In the genomic region with DNA sequence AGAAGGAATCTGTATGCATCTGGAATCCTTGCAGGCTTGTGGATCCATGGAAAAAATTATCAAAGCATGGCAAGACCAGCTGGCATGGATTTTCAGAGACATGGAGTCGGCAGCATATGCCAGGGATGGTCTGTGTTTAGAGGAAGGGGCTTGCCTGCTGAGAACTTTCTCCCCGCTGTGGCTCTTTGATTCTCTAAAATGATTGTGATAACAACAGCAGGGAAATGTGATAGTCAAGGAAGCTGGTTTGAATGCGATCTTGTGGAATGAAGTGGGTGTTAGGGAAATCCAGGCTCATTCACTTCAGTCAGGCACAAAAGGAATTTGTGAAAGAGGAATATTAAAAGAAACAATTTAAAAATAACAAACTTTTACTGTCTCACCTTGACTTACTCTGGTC, we compare ENCODE assay signal across 1 cellular context.
TF ChIP-seq lines count a peak whose summit lies in the region.

No MANE protein-coding gene starts in this region.

TF ChIP-seq in GM23338, 12 proteins besides CTCF, POLR2A, EP300 and RAD21 (continued from another document):
- TF ChIP-seq, protein P1, sequence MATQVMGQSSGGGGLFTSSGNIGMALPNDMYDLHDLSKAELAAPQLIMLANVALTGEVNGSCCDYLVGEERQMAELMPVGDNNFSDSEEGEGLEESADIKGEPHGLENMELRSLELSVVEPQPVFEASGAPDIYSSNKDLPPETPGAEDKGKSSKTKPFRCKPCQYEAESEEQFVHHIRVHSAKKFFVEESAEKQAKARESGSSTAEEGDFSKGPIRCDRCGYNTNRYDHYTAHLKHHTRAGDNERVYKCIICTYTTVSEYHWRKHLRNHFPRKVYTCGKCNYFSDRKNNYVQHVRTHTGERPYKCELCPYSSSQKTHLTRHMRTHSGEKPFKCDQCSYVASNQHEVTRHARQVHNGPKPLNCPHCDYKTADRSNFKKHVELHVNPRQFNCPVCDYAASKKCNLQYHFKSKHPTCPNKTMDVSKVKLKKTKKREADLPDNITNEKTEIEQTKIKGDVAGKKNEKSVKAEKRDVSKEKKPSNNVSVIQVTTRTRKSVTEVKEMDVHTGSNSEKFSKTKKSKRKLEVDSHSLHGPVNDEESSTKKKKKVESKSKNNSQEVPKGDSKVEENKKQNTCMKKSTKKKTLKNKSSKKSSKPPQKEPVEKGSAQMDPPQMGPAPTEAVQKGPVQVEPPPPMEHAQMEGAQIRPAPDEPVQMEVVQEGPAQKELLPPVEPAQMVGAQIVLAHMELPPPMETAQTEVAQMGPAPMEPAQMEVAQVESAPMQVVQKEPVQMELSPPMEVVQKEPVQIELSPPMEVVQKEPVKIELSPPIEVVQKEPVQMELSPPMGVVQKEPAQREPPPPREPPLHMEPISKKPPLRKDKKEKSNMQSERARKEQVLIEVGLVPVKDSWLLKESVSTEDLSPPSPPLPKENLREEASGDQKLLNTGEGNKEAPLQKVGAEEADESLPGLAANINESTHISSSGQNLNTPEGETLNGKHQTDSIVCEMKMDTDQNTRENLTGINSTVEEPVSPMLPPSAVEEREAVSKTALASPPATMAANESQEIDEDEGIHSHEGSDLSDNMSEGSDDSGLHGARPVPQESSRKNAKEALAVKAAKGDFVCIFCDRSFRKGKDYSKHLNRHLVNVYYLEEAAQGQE (IDR thresholded peaks at IDR 0.05; ENCODE audit: unreplicated experiment) = no peak
- TF ChIP-seq CREB1 (CRISPR knock-in tag; IDR thresholded peaks at IDR 0.05; ENCODE audit: low read depth) = no peak
- no peak for TF ChIP-seq ZNF331 (CRISPR knock-in tag; IDR thresholded peaks at IDR 0.05; ENCODE audit: low read depth)
- no peak for TF ChIP-seq POLR2AphosphoS5 (IDR thresholded peaks at IDR 0.05; ENCODE audit: low read depth)
- no peak for TF ChIP-seq JUNB (IDR thresholded peaks at IDR 0.05; ENCODE audit: unreplicated experiment)
- TF ChIP-seq EZH2phosphoT487 (IDR thresholded peaks at IDR 0.05; ENCODE audit: unreplicated experiment) = no peak
- TF ChIP-seq NANOG (IDR thresholded peaks at IDR 0.05; ENCODE audit: borderline replicate concordance) = no peak
- TF ChIP-seq EZH2 (IDR thresholded peaks at IDR 0.05; ENCODE audit: low read depth, unreplicated experiment) = no peak
- TF ChIP-seq, protein P2, sequence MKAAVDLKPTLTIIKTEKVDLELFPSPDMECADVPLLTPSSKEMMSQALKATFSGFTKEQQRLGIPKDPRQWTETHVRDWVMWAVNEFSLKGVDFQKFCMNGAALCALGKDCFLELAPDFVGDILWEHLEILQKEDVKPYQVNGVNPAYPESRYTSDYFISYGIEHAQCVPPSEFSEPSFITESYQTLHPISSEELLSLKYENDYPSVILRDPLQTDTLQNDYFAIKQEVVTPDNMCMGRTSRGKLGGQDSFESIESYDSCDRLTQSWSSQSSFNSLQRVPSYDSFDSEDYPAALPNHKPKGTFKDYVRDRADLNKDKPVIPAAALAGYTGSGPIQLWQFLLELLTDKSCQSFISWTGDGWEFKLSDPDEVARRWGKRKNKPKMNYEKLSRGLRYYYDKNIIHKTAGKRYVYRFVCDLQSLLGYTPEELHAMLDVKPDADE (IDR thresholded peaks at IDR 0.05) = no peak
- TF ChIP-seq, protein P3, sequence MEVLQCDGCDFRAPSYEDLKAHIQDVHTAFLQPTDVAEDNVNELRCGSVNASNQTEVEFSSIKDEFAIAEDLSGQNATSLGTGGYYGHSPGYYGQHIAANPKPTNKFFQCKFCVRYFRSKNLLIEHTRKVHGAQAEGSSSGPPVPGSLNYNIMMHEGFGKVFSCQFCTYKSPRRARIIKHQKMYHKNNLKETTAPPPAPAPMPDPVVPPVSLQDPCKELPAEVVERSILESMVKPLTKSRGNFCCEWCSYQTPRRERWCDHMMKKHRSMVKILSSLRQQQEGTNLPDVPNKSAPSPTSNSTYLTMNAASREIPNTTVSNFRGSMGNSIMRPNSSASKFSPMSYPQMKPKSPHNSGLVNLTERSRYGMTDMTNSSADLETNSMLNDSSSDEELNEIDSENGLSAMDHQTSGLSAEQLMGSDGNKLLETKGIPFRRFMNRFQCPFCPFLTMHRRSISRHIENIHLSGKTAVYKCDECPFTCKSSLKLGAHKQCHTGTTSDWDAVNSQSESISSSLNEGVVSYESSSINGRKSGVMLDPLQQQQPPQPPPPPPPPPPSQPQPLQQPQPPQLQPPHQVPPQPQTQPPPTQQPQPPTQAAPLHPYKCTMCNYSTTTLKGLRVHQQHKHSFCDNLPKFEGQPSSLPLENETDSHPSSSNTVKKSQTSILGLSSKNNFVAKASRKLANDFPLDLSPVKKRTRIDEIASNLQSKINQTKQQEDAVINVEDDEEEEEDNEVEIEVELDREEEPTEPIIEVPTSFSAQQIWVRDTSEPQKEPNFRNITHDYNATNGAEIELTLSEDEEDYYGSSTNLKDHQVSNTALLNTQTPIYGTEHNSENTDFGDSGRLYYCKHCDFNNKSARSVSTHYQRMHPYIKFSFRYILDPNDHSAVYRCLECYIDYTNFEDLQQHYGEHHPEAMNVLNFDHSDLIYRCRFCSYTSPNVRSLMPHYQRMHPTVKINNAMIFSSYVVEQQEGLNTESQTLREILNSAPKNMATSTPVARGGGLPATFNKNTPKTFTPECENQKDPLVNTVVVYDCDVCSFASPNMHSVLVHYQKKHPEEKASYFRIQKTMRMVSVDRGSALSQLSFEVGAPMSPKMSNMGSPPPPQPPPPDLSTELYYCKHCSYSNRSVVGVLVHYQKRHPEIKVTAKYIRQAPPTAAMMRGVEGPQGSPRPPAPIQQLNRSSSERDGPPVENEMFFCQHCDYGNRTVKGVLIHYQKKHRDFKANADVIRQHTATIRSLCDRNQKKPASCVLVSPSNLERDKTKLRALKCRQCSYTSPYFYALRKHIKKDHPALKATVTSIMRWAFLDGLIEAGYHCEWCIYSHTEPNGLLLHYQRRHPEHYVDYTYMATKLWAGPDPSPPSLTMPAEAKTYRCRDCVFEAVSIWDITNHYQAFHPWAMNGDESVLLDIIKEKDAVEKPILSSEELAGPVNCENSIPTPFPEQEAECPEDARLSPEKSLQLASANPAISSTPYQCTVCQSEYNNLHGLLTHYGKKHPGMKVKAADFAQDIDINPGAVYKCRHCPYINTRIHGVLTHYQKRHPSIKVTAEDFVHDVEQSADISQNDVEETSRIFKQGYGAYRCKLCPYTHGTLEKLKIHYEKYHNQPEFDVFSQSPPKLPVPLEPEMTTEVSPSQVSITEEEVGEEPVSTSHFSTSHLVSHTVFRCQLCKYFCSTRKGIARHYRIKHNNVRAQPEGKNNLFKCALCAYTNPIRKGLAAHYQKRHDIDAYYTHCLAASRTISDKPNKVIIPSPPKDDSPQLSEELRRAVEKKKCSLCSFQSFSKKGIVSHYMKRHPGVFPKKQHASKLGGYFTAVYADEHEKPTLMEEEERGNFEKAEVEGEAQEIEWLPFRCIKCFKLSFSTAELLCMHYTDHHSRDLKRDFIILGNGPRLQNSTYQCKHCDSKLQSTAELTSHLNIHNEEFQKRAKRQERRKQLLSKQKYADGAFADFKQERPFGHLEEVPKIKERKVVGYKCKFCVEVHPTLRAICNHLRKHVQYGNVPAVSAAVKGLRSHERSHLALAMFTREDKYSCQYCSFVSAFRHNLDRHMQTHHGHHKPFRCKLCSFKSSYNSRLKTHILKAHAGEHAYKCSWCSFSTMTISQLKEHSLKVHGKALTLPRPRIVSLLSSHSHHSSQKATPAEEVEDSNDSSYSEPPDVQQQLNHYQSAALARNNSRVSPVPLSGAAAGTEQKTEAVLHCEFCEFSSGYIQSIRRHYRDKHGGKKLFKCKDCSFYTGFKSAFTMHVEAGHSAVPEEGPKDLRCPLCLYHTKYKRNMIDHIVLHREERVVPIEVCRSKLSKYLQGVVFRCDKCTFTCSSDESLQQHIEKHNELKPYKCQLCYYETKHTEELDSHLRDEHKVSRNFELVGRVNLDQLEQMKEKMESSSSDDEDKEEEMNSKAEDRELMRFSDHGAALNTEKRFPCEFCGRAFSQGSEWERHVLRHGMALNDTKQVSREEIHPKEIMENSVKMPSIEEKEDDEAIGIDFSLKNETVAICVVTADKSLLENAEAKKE (CRISPR knock-in tag; IDR thresholded peaks at IDR 0.05) = no peak
